Comparison of ENCODE assay signal across 20 cellular contexts in genomic region chr19:6268382-6268771, GRCh38. TPM values are rescaled to one million over a fixed set of nuclear protein-coding genes. Genes with fewer than 3 reads are reported as not detected.
DNase-seq lines count a peak whose midpoint lies in the region; ATAC-seq and TF ChIP-seq lines count a peak whose summit lies in the region.
"Had no signal": no experiment of that assay in that cellular context is flagged by ENCODE, and none has a peak within 500 bp of the region (broad histone marks: within the 10 kb centered on the region; RNA-seq: fewer than 3 reads in every experiment).

No MANE protein-coding gene starts in this region.

- H2AFZ ChIP-seq in parathyroid adenoma = peak overlapping the region; percentile 29
- H2AFZ ChIP-seq: GM23338 had no signal

- POLR2A ChIA-PET in CD4-positive, alpha-beta memory T cell (lab: Charles Lee; ENCODE audit: partially characterized antibody) = no interaction called here

- peaks cover 10 to 40% (median 18%) of the 10 kb centered on the region in 4 donors for H3K4me1 Mint-ChIP-seq in CD4-positive, alpha-beta memory T cell
- H3K4me1 Mint-ChIP-seq in brain = peaks cover 34% of the 10 kb centered on the region

- peaks cover 6% of the 10 kb centered on the region for H3K4me1 ChIP-seq in CD4-positive, alpha-beta memory T cell (ENCODE audit: insufficient read depth, low read length)
- H3K4me1 ChIP-seq in parathyroid adenoma = peaks cover 59% of the 10 kb centered on the region
- H3K4me1 ChIP-seq in mucosa of descending colon (ENCODE audit: low read depth) = peaks cover 13% of the 10 kb centered on the region

- intact Hi-C loops in CD4-positive, alpha-beta memory T cell (cut with micrococcal nuclease) = no loop called here
- intact Hi-C loops in mucosa of descending colon (cut with DNase I, micrococcal nuclease) = no loop called here

- H3K36me3 Mint-ChIP-seq in CD4-positive, alpha-beta memory T cell = peaks cover 27 to 50% of the 10 kb centered on the region in 2 donors
- H3K36me3 Mint-ChIP-seq in brain = peaks cover 74% of the 10 kb centered on the region

- no peak overlapping the region for H3K4me2 ChIP-seq in parathyroid adenoma (ENCODE audit: low read length)
- H3K4me2 ChIP-seq: GM23338 had no signal

- H3K4me3 ChIP-seq in CD4-positive, alpha-beta memory T cell (ENCODE audit: low read length in 2 of 2) = no peak overlapping the region
- H3K4me3 ChIP-seq in parathyroid adenoma (ENCODE audit: low read depth, low read length) (no peak overlapping the region), mucosa of descending colon (no peak overlapping the region)
- H3K4me3 ChIP-seq: GM23338, heart left ventricle, sigmoid colon, tibial artery had no signal

- peaks cover 15% of the 10 kb centered on the region for H3K36me3 ChIP-seq in CD4-positive, alpha-beta memory T cell (ENCODE audit: insufficient read depth, low read length)
- H3K36me3 ChIP-seq in parathyroid adenoma (ENCODE audit: control insufficient read depth, insufficient read depth, low read length) (no peaks in the 10 kb centered on the region), mucosa of descending colon (ENCODE audit: low read depth) (no peaks in the 10 kb centered on the region)

- no peak for DNase-seq in CD4-positive, alpha-beta memory T cell
- DNase-seq in G401 (ENCODE audit: low spot score) (peak; percentile 2), mucosa of descending colon (no peak), DMS53 treated with DMSO at 0.1 percent for 48 hours (lab: John Stamatoyannopoulos, UW; ENCODE audit: unreplicated experiment) (no peak)
- DNase-seq: activated CD4-positive, alpha-beta T cell treated with anti-CD3 and anti-CD28 coated beads for 4 hours; brain microvascular endothelial cell; DMS53; heart left ventricle; left ventricle myocardium superior; NCI-H146; NCI-H774; nucleus accumbens; sigmoid colon; SW 1271; tibial artery had no signal

- in situ Hi-C loops in G401 (cut with HindIII; ENCODE audit: low sequenced_read_pairs) = no loop called here

- peaks cover 59% of the 10 kb centered on the region for H3K79me2 ChIP-seq in parathyroid adenoma

- H3K9ac ChIP-seq in parathyroid adenoma = no peak overlapping the region

- H3K27ac Mint-ChIP-seq in CD4-positive, alpha-beta memory T cell = peak overlapping the region in 5 of 7 donors; percentile 1 to 64 (median 20)
- peak overlapping the region in 4 of 5 experiments; percentile 38 to 77 (median 60) for H3K27ac Mint-ChIP-seq in brain
- H3K27ac Mint-ChIP-seq: GM23338 had no signal

- CTCF ChIA-PET in CD4-positive, alpha-beta memory T cell (lab: Charles Lee; ENCODE audit: partially characterized antibody) = no interaction called here

- no peak for TF ChIP-seq CTCF in brain (conservative IDR thresholded peaks at IDR 0.05)
- TF ChIP-seq CTCF in parathyroid adenoma (IDR thresholded peaks at IDR 0.05) = no peak
- TF ChIP-seq CTCF in mucosa of descending colon (IDR thresholded peaks at IDR 0.05) = no peak

- no peak for ATAC-seq in mucosa of descending colon
- no peak for ATAC-seq in HG03354 (IDR thresholded peaks at IDR 0.05; ENCODE audit: poor library complexity, severe bottlenecking, unreplicated experiment)
- ATAC-seq: GM23338, heart left ventricle, left ventricle myocardium superior, Right ventricle myocardium inferior had no signal

- no peaks in the 10 kb centered on the region for H3K9me3 ChIP-seq in CD4-positive, alpha-beta memory T cell (ENCODE audit: control insufficient read depth in 1 of 2, low read length in 2 of 2)
- no peaks in the 10 kb centered on the region for H3K9me3 ChIP-seq in parathyroid adenoma (ENCODE audit: control insufficient read depth, low read length)
- H3K9me3 ChIP-seq in mucosa of descending colon = no peaks in the 10 kb centered on the region
- H3K9me3 ChIP-seq: heart left ventricle, sigmoid colon, tibial artery had no signal

- no peaks in the 10 kb centered on the region for H3K27me3 Mint-ChIP-seq in CD4-positive, alpha-beta memory T cell
- H3K27me3 Mint-ChIP-seq in brain = peaks cover 4% of the 10 kb centered on the region

- H3K27me3 ChIP-seq in CD4-positive, alpha-beta memory T cell (ENCODE audit: insufficient read depth, low read length) = no peaks in the 10 kb centered on the region
- no peaks in the 10 kb centered on the region for H3K27me3 ChIP-seq in parathyroid adenoma (ENCODE audit: control insufficient read depth, insufficient read depth, low read length)
- H3K27me3 ChIP-seq: brain microvascular endothelial cell, heart left ventricle, sigmoid colon, tibial artery had no signal

- no peak overlapping the region for H3K4me3 Mint-ChIP-seq in CD4-positive, alpha-beta memory T cell
- H3K4me3 Mint-ChIP-seq in brain = peak overlapping the region in 1 of 5 experiments; percentile 43
- H3K4me3 Mint-ChIP-seq: GM23338 had no signal

- peaks cover 0 to 2% (median 0%) of the 10 kb centered on the region in 8 donors for H3K9me3 Mint-ChIP-seq in CD4-positive, alpha-beta memory T cell
- no peaks in the 10 kb centered on the region for H3K9me3 Mint-ChIP-seq in brain
- H3K9me3 Mint-ChIP-seq: GM23338 had no signal

- H3K27ac ChIP-seq in CD4-positive, alpha-beta memory T cell (ENCODE audit: low read depth, low read length) = no peak overlapping the region
- H3K27ac ChIP-seq in parathyroid adenoma = peak overlapping the region; percentile 84
- H3K27ac ChIP-seq: brain microvascular endothelial cell, heart left ventricle, sigmoid colon, tibial artery had no signal

RNA-seq across cellular contexts. Expression of gene MLLT1, which starts 11.4 kb away (rescaled TPM):
- 10 to 100 TPM; 41.1 to 41.7 TPM for total RNA-seq in CD4-positive, alpha-beta memory T cell
- 1 to 10 TPM in 1 of 2 donors, under 1 TPM in 1; 0.50 to 2.0 TPM for polyA plus RNA-seq in CD4-positive, alpha-beta memory T cell
- total RNA-seq in G401 (2014; rRNA removed; shearing (Covaris generic)) = 5.6 and 7.5 TPM in 2 replicates
- polyA plus RNA-seq in brain (ENCODE audit: insufficient read depth, low read depth, low replicate concordance) = 102 TPM
- 10 to 100 TPM; 32.5 to 75.3 (median 33.7) TPM for total RNA-seq in mucosa of descending colon
